In genomic region chr2:130336877-130337734, GRCh38 we compare ENCODE assay signal across 8 cellular contexts. TPM values are rescaled to one million over a fixed set of nuclear protein-coding genes. Genes with fewer than 3 reads are reported as not detected.
DNase-seq lines count a peak whose midpoint lies in the region; ATAC-seq, FAIRE-seq and TF ChIP-seq lines count a peak whose summit lies in the region.

No MANE protein-coding gene starts in this region.

- peak; percentile 87 for DNase-seq in RPMI7951 (ENCODE audit: low read depth)
- DNase-seq in adipocyte (ENCODE audit: low read depth): peak; percentile 87
- peak; percentile 83 to 89 for DNase-seq in cardiac muscle cell (ENCODE audit: low read depth in 1 of 2, low spot score in 1 of 2)
- peak; percentile 75 to 96 (median 92) for DNase-seq in pancreas
- no peak for DNase-seq in AML-193 (lab: John Stamatoyannopoulos, UW)

- H3K27me3 ChIP-seq in BLaER1 treated with 17β-estradiol and CSF1 and Interleukin-3, amounts not matched to agents 10 nM and 100 nM: no peaks in the 10 kb centered on the region
- H3K27me3 ChIP-seq in adipocyte (replicated peaks; ENCODE audit: control insufficient read depth, insufficient read depth, low read length) (peaks cover 1% of the 10 kb centered on the region), cardiac muscle cell (no peaks in the 10 kb centered on the region), pancreas (no peaks in the 10 kb centered on the region)

- peak overlapping the region in 4 of 10 experiments; percentile 11 to 36 (median 26); a peak in 4 of 20 replicates for H3K4me3 ChIP-seq in BLaER1 treated with 17β-estradiol and CSF1 and Interleukin-3, amounts not matched to agents 10 nM and 100 nM
- H3K4me3 ChIP-seq in adipocyte (ENCODE audit: low read length) (peak overlapping the region; percentile 45), cardiac muscle cell (peak overlapping the region; percentile 49), pancreas (peak overlapping the region in 1 of 4 donors; percentile 34)

- H3K4me2 ChIP-seq in BLaER1 treated with 17β-estradiol and CSF1 and Interleukin-3, amounts not matched to agents 10 nM and 100 nM: peak overlapping the region; percentile 2 to 65 (median 39); a peak in 20 of 22 replicates

- 9 to 10% methylated on average over 29 of the region's 29 CpGs for WGBS in pancreas, 2 donors

- H3K9ac ChIP-seq in BLaER1 treated with 17β-estradiol and CSF1 and Interleukin-3, amounts not matched to agents 10 nM and 100 nM: peak overlapping the region in 1 of 11 experiments; percentile 30; a peak in 2 of 22 replicates
- H3K9ac ChIP-seq in adipocyte (ENCODE audit: low read length): no peak overlapping the region

- no peaks in the 10 kb centered on the region; a peak in 1 of 22 replicates for H4K20me1 ChIP-seq in BLaER1 treated with 17β-estradiol and CSF1 and Interleukin-3, amounts not matched to agents 10 nM and 100 nM

- H3K27ac ChIP-seq in BLaER1 treated with 17β-estradiol and CSF1 and Interleukin-3, amounts not matched to agents 10 nM and 100 nM: no peak overlapping the region
- H3K27ac ChIP-seq in cardiac muscle cell (peak overlapping the region; percentile 77), pancreas (peak overlapping the region in 3 of 4 donors; percentile 16 to 67 (median 49))

- FAIRE-seq in pancreas (lab: Jason Lieb, UNC): no peak

- peaks cover 16 to 33% (median 26%) of the 10 kb centered on the region in 11 experiments; a peak in 21 of 22 replicates for H3K36me3 ChIP-seq in BLaER1 treated with 17β-estradiol and CSF1 and Interleukin-3, amounts not matched to agents 10 nM and 100 nM
- H3K36me3 ChIP-seq in adipocyte (ENCODE audit: control insufficient read depth, insufficient read depth, low read length, severe bottlenecking) (peaks cover 10% of the 10 kb centered on the region), cardiac muscle cell (no peaks in the 10 kb centered on the region), pancreas (peaks cover 0 to 9% (median 3%) of the 10 kb centered on the region in 3 donors)

- H3K4me1 ChIP-seq in BLaER1 treated with 17β-estradiol and CSF1 and Interleukin-3, amounts not matched to agents 10 nM and 100 nM: peaks cover 11 to 51% (median 21%) of the 10 kb centered on the region in 10 experiments
- H3K4me1 ChIP-seq in adipocyte (ENCODE audit: control insufficient read depth, insufficient read depth, low read length) (peaks cover 20% of the 10 kb centered on the region), cardiac muscle cell (ENCODE audit: low read depth) (peaks cover 7% of the 10 kb centered on the region), pancreas (no peaks in the 10 kb centered on the region)

- ATAC-seq in HG03378 (IDR thresholded peaks at IDR 0.05; ENCODE audit: unreplicated experiment) (peak; percentile 43), pancreas (peak; percentile 66 to 83 (median 73)), HG03460 (IDR thresholded peaks at IDR 0.05; ENCODE audit: unreplicated experiment) (no peak)

- intact Hi-C loops in pancreas (cut with DNase I): loop anchor here in 1 of 3 donors (10.0 kb wide), 1 partner anchor 172 kb away; no protein-coding TSS in a partner anchor

- peaks cover 0 to 8% (median 7%) of the 10 kb centered on the region in 11 experiments; a peak in 10 of 22 replicates for H3K9me3 ChIP-seq in BLaER1 treated with 17β-estradiol and CSF1 and Interleukin-3, amounts not matched to agents 10 nM and 100 nM (replicated peaks in 1 of 11)
- H3K9me3 ChIP-seq in adipocyte (ENCODE audit: control insufficient read depth, low read length): peaks cover 5% of the 10 kb centered on the region
- no peaks in the 10 kb centered on the region for H3K9me3 ChIP-seq in cardiac muscle cell (ENCODE audit: low read depth)
- H3K9me3 ChIP-seq in pancreas: no peaks in the 10 kb centered on the region

- TF ChIP-seq CTCF in cardiac muscle cell (IDR thresholded peaks at IDR 0.05; ENCODE audit: low read depth, low read length) (no peak), pancreas (IDR thresholded peaks at IDR 0.05) (no peak)

RNA-seq across cellular contexts. Expression of gene IMP4, which starts 5.6 kb away (rescaled TPM):
- 103 and 118 TPM in 2 replicates for total RNA-seq in RPMI7951 (2014; rRNA removed; shearing (Covaris generic))
- 91.5 and 92.4 TPM in 2 replicates for total RNA-seq in cardiac muscle cell
- polyA plus RNA-seq in cardiac muscle cell: 65.2 and 90.1 TPM in 2 replicates
- total RNA-seq in pancreas: 10 to 100 TPM; 46.8 to 75.7 (median 54.7) TPM
- 10 to 100 TPM; 83.6 to 84.7 TPM for polyA plus RNA-seq in pancreas

RNA-seq across cellular contexts. Expression of gene PTPN18, which starts 18.8 kb away (rescaled TPM):
- 26.0 and 28.4 TPM in 2 replicates for total RNA-seq in RPMI7951 (2014; rRNA removed; shearing (Covaris generic))
- total RNA-seq in cardiac muscle cell (16.7 and 36.3 TPM in 2 replicates), pancreas (10 to 100 TPM; 37.0 to 60.8 (median 40.9) TPM)
- polyA plus RNA-seq in cardiac muscle cell (27.6 and 39.1 TPM in 2 replicates), pancreas (10 to 100 TPM; 65.7 to 87.0 TPM)

Comparison
In these comparisons a context has a peak if more than half of its experiments do, and no peak if none do; other contexts are left out.
1. H3K27ac ChIP-seq: peak in cardiac muscle cell (single experiment) and pancreas (3 of 4); none in BLaER1 treated with 17β-estradiol and CSF1 and Interleukin-3, amounts not matched to agents 10 nM and 100 nM (0 of 11).
2. DNase-seq: peak in RPMI7951 (single experiment), adipocyte (single experiment), cardiac muscle cell (2 of 2) and pancreas (6 of 6); none in AML-193 (0 of 2).